Comparison of ENCODE assay signal across 8 cellular contexts in genomic region chr18:3454365-3455089, GRCh38. TPM values are rescaled to one million over a fixed set of nuclear protein-coding genes. Genes with fewer than 3 reads are reported as not detected.
DNase-seq lines count a peak whose midpoint lies in the region; ATAC-seq, FAIRE-seq and TF ChIP-seq lines count a peak whose summit lies in the region.

No MANE protein-coding gene starts in this region.

- H3K9me3 ChIP-seq in heart right ventricle (no peaks in the 10 kb centered on the region), T-helper 17 cell (ENCODE audit: control insufficient read depth, low read length, poor library complexity, severe bottlenecking) (peaks cover 4% of the 10 kb centered on the region), endothelial cell of umbilical vein (replicated peaks; ENCODE audit: control insufficient read depth, insufficient read depth, low read length) (no peaks in the 10 kb centered on the region)

- H2AFZ ChIP-seq in endothelial cell of umbilical vein (ENCODE audit: low read depth, low read length), result no peak overlapping the region

- H4K20me1 ChIP-seq in endothelial cell of umbilical vein (replicated peaks; ENCODE audit: control insufficient read depth, extremely low read depth, insufficient read depth, low read length), result no peaks in the 10 kb centered on the region

- CTCF ChIA-PET in endothelial cell of umbilical vein (lab: Charles Lee), result interaction anchor here (0.7 to 6.0 kb wide), 26 partner anchors 8 to 544 kb away, joined by 3 to 61 read pairs (median 5); no protein-coding TSS in a partner anchor

- no TSS peak for BruUV-seq in endothelial cell of umbilical vein (replicated peaks; lab: Mats Ljungman, UMichigan)

- intact Hi-C loops in heart right ventricle (cut with DNase I), result loop anchor here (1.0 to 10.0 kb wide), 12 partner anchors 60 to 218 kb away; partner anchors contain the start of gene MYL12B (in 2 of the 10)
- intact Hi-C loops in left ventricle myocardium superior (cut with micrococcal nuclease), result loop anchor here (5.0 to 10.0 kb wide), 3 partner anchors 138 to 210 kb away; no protein-coding TSS in a partner anchor
- intact Hi-C loops in endothelial cell of umbilical vein (cut with micrococcal nuclease), result loop anchor here (1.0 to 5.0 kb wide), 10 partner anchors 12 to 543 kb away; partner anchors contain the start of gene MYL12B

- peaks cover 9% of the 10 kb centered on the region for H3K9me3 Mint-ChIP-seq in nephron

- H3K27ac Mint-ChIP-seq in T-helper 17 cell, result peak overlapping the region; percentile 100
- peak overlapping the region; percentile 99 for H3K27ac Mint-ChIP-seq in nephron

- no peaks in the 10 kb centered on the region for H3K9me1 ChIP-seq in endothelial cell of umbilical vein (replicated peaks; ENCODE audit: control insufficient read depth, extremely low read depth, insufficient read depth, low read length)

- H3K4me1 ChIP-seq in heart right ventricle (peaks cover 3 to 59% (median 28%) of the 10 kb centered on the region in 9 donors), endothelial cell of umbilical vein (ENCODE audit: control insufficient read depth, extremely low read depth, insufficient read depth, low read length) (peaks cover 54% of the 10 kb centered on the region)

- TF ChIP-seq CTCF in heart right ventricle (IDR thresholded peaks at IDR 0.05) (peak; percentile 55 to 86 (median 69)), LNCAP (IDR thresholded peaks at IDR 0.05) (peak; percentile 81), endothelial cell of umbilical vein (IDR thresholded peaks at IDR 0.05; ENCODE audit: extremely low read depth in 1 of 2, insufficient read depth in 1 of 2, low read depth in 1 of 2, low read length in 2 of 2) (peak; percentile 51 to 60), nephron (IDR thresholded peaks at IDR 0.05; ENCODE audit: unreplicated experiment in 3 of 3) (peak; percentile 55 to 70 (median 61))

- FAIRE-seq in endothelial cell of umbilical vein (lab: Jason Lieb, UNC), result peak; percentile 77

- H3K36me3 Mint-ChIP-seq in T-helper 17 cell (ENCODE audit: low read depth) (peaks cover 5% of the 10 kb centered on the region), nephron (ENCODE audit: low read depth) (peaks cover 39% of the 10 kb centered on the region)

- peaks cover 86% of the 10 kb centered on the region for H3K79me2 ChIP-seq in endothelial cell of umbilical vein (ENCODE audit: control insufficient read depth, insufficient read depth, low read length)

- TF ChIP-seq POLR2A in endothelial cell of umbilical vein (IDR thresholded peaks at IDR 0.05; ENCODE audit: low read depth, low read length) (no peak), GM18505 (IDR thresholded peaks at IDR 0.05; ENCODE audit: borderline replicate concordance, extremely low read depth, insufficient read depth, insufficient read length) (no peak)

- H3K4me3 Mint-ChIP-seq in T-helper 17 cell (peak overlapping the region; percentile 96), nephron (peak overlapping the region; percentile 96 to 99 (median 99))

- peak overlapping the region in 9 of 10 donors; percentile 4 to 93 (median 69) for H3K4me3 ChIP-seq in heart right ventricle
- peak overlapping the region; percentile 43 to 92 (median 90) for H3K4me3 ChIP-seq in endothelial cell of umbilical vein (replicated peaks in 1 of 3; ENCODE audit: insufficient read depth in 1 of 3, low read depth in 1 of 3, low read length in 3 of 3)

- H3K27me3 ChIP-seq in heart right ventricle, result no peaks in the 10 kb centered on the region
- H3K27me3 ChIP-seq in endothelial cell of umbilical vein (ENCODE audit: control insufficient read depth in 2 of 2, insufficient read depth in 2 of 2, low read length in 2 of 2), result no peaks in the 10 kb centered on the region

- H3K4me1 Mint-ChIP-seq in T-helper 17 cell, result peaks cover 43% of the 10 kb centered on the region
- H3K4me1 Mint-ChIP-seq in nephron, result peaks cover 56% of the 10 kb centered on the region

- H3K36me3 ChIP-seq in heart right ventricle, result peaks cover 0 to 35% (median 17%) of the 10 kb centered on the region in 9 donors
- peaks cover 18 to 27% of the 10 kb centered on the region in 2 experiments for H3K36me3 ChIP-seq in endothelial cell of umbilical vein (ENCODE audit: control insufficient read depth in 2 of 2, extremely low read depth in 1 of 2, insufficient read depth in 2 of 2, low read length in 2 of 2)

- peak overlapping the region; percentile 98 for H3K4me2 ChIP-seq in endothelial cell of umbilical vein (ENCODE audit: insufficient read depth, low read length)

- WGBS in heart right ventricle, 2 donors, result 1% methylated on average over 4 of the region's 4 CpGs

- dilution Hi-C loops in endothelial cell of umbilical vein (cut with MboI; ENCODE audit: extremely low pct_ligation_motif_present, low sequenced_read_pairs), result loop anchor here (25.0 kb wide), 1 partner anchor 192 kb away; the partner anchor contains the start of gene MYL12B

- no peak for ATAC-seq in heart right ventricle
- no peak for ATAC-seq in left ventricle myocardium superior
- no peak for ATAC-seq in T-helper 17 cell
- no peak for ATAC-seq in GM18505 (IDR thresholded peaks at IDR 0.05; ENCODE audit: unreplicated experiment)
- no peak for ATAC-seq in HG03135 (IDR thresholded peaks at IDR 0.05; ENCODE audit: unreplicated experiment)

- H3K27me3 Mint-ChIP-seq in T-helper 17 cell (no peaks in the 10 kb centered on the region), nephron (ENCODE audit: low read depth) (no peaks in the 10 kb centered on the region)

- H3K27ac ChIP-seq in heart right ventricle, result peak overlapping the region in 9 of 10 donors; percentile 87 to 100 (median 97)
- peak overlapping the region; percentile 98 for H3K27ac ChIP-seq in endothelial cell of umbilical vein (ENCODE audit: insufficient read depth, low read depth, low read length)

- POLR2A ChIA-PET in endothelial cell of umbilical vein (lab: Charles Lee), result interaction anchor here (0.8 to 3.1 kb wide), 8 partner anchors 10 to 211 kb away, joined by 3 to 15 read pairs (median 9); no protein-coding TSS in a partner anchor

- peak in 1 of 2 donors; percentile 56 for DNase-seq in heart right ventricle
- no peak for DNase-seq in left ventricle myocardium superior
- peak in 1 of 3 donors; percentile 16 for DNase-seq in T-helper 17 cell
- peak; percentile 95 for DNase-seq in endothelial cell of umbilical vein (ENCODE audit: low read depth, low spot score)

- peak overlapping the region; percentile 96 for H3K9ac ChIP-seq in endothelial cell of umbilical vein (replicated peaks; ENCODE audit: extremely low read depth, insufficient read depth, low read length)

TF ChIP-seq in endothelial cell of umbilical vein, 7 proteins besides CTCF, POLR2A, EP300 and RAD21:
- TF ChIP-seq EZH2 (IDR thresholded peaks at IDR 0.05; ENCODE audit: borderline replicate concordance, low read depth, low read length, severe bottlenecking) (no peak), MAX (IDR thresholded peaks at IDR 0.05; ENCODE audit: insufficient read depth, insufficient read length) (no peak), FOS (IDR thresholded peaks at IDR 0.05; ENCODE audit: borderline replicate concordance, insufficient read depth, low read length) (peak; percentile 17), JUN (IDR thresholded peaks at IDR 0.05; ENCODE audit: borderline replicate concordance, insufficient read depth, insufficient read length, low read depth) (peak; percentile 23)

RNA-seq across cellular contexts. Expression of gene TGIF1, which starts 4.6 kb away (rescaled TPM):
- total RNA-seq in heart right ventricle (10 to 100 TPM in 3 of 10 donors, 1 to 10 TPM in 7; 4.9 to 22.2 (median 7.9) TPM), left ventricle myocardium superior (10.0 TPM), T-helper 17 cell (10 to 100 TPM; 56.3 to 71.7 TPM), endothelial cell of umbilical vein (71.1 and 75.6 TPM in 2 replicates)
- polyA plus RNA-seq in heart right ventricle (10 to 100 TPM; 19.8 to 29.0 TPM), endothelial cell of umbilical vein (95.8 and 96.6 TPM in 2 replicates)
- 96.9 and 103 TPM in 2 replicates for polyA plus RNA-seq in endothelial cell of umbilical vein (2011; cell fraction: cytosol; rRNA removed)
- 194 and 217 TPM in 2 replicates for polyA plus RNA-seq in endothelial cell of umbilical vein (2011; cell fraction: nucleus; rRNA removed)
- 46.9 and 47.2 TPM in 2 replicates for polyA plus RNA-seq in endothelial cell of umbilical vein (2012)
- 99.1 and 109 TPM in 2 replicates for polyA minus RNA-seq in endothelial cell of umbilical vein
- polyA minus RNA-seq in endothelial cell of umbilical vein (2011; cell fraction: cytosol; rRNA and poly(A)+ RNA removed), result 61.6 TPM
- 84.2 and 93.9 TPM in 2 replicates for polyA minus RNA-seq in endothelial cell of umbilical vein (2011; cell fraction: nucleus; rRNA and poly(A)+ RNA removed)
